ENCODE assay signal across 20 cellular contexts in genomic region chr20:32229351-32229750, GRCh38.
"Had no signal": no experiment of that assay in that cellular context is flagged by ENCODE, and none has a peak within 500 bp of the region (broad histone marks: within the 10 kb centered on the region; RNA-seq: fewer than 3 reads in every experiment).

No MANE protein-coding gene starts in this region.

- H3K4me3 Mint-ChIP-seq: activated B cell treated with CpG ODN at 0.5 μM for 24 hours; activated T-helper 1 cell treated with anti-CD3 and anti-CD28 coated beads, Interleukin-12 subunit alpha, Interleukin-12 subunit beta, Interleukin-2, Interleukin-4 antibody, amounts not matched to agents 30 ng/mL and 10 ng/mL and 1 ng/mL, durations not matched to agents 14 hours and 24 hours and 36 hours; central memory CD8-positive, alpha-beta T cell; memory B cell; naive thymus-derived CD8-positive, alpha-beta T cell had no signal

- DNase-seq: activated B cell treated with CpG ODN at 0.5 μM for 24 hours; activated CD4-positive, alpha-beta T cell treated with anti-CD3 and anti-CD28 coated beads, Interleukin-2, amount 50 U/mL, for 4 hours; activated naive CD4-positive, alpha-beta T cell; amniotic stem cell; effector CD4-positive, alpha-beta T cell; esophagus squamous epithelium; hypothalamus; left ventricle myocardium inferior; mucosa of descending colon; naive thymus-derived CD8-positive, alpha-beta T cell; retina; SJCRH30; stimulated activated CD4-positive, alpha-beta T cell treated with anti-CD3 and anti-CD28 coated beads, Interleukin-4, amount 100 ng/mL, for 1 hour; stimulated activated naive CD4-positive, alpha-beta T cell; upper lobe of right lung had no signal

- H3K27ac ChIP-seq: coronary artery, esophagus squamous epithelium, SJCRH30, suprapubic skin had no signal

- H3K27me3 Mint-ChIP-seq: activated B cell treated with CpG ODN at 0.5 μM for 24 hours; central memory CD8-positive, alpha-beta T cell; memory B cell; naive thymus-derived CD8-positive, alpha-beta T cell had no signal

- H3K27ac Mint-ChIP-seq: activated B cell treated with CpG ODN at 0.5 μM for 24 hours; activated T-helper 1 cell treated with anti-CD3 and anti-CD28 coated beads, Interleukin-12 subunit alpha, Interleukin-12 subunit beta, Interleukin-2, Interleukin-4 antibody, amounts not matched to agents 30 ng/mL and 10 ng/mL and 1 ng/mL, durations not matched to agents 14 hours and 24 hours and 36 hours; memory B cell had no signal

- H3K4me1 ChIP-seq: SJCRH30, suprapubic skin had no signal

- H3K9me3 ChIP-seq: esophagus squamous epithelium, left ventricle myocardium inferior, mucosa of descending colon, SJCRH30, suprapubic skin, upper lobe of right lung had no signal

- ATAC-seq: mucosa of descending colon; naive thymus-derived CD8-positive, alpha-beta T cell; upper lobe of right lung had no signal

- H3K27me3 ChIP-seq: esophagus squamous epithelium, SJCRH30, suprapubic skin, upper lobe of right lung had no signal

- H3K4me3 ChIP-seq: coronary artery, esophagus squamous epithelium, left ventricle myocardium inferior, mucosa of descending colon, SJCRH30, suprapubic skin, upper lobe of right lung had no signal

- H3K9me3 Mint-ChIP-seq: activated B cell treated with CpG ODN at 0.5 μM for 24 hours; activated T-helper 1 cell treated with anti-CD3 and anti-CD28 coated beads, Interleukin-12 subunit alpha, Interleukin-12 subunit beta, Interleukin-2, Interleukin-4 antibody, amounts not matched to agents 30 ng/mL and 10 ng/mL and 1 ng/mL, durations not matched to agents 14 hours and 24 hours and 36 hours; central memory CD8-positive, alpha-beta T cell; memory B cell; naive thymus-derived CD8-positive, alpha-beta T cell had no signal
